ENCODE assay signal across 8 cellular contexts in genomic region chr4:140103676-140104075, GRCh38. TPM values are rescaled to one million over a fixed set of nuclear protein-coding genes. Genes with fewer than 3 reads are reported as not detected.
DNase-seq lines count a peak whose midpoint lies in the region; ATAC-seq and TF ChIP-seq lines count a peak whose summit lies in the region.

No MANE protein-coding gene starts in this region.

- TF ChIP-seq CTCF in hepatocyte (IDR thresholded peaks at IDR 0.05; ENCODE audit: poor library complexity) (no peak), lower leg skin (IDR thresholded peaks at IDR 0.05) (no peak)

- H3K4me3 ChIP-seq in BLaER1, result no peak overlapping the region
- H3K4me3 ChIP-seq in skeletal muscle satellite cell (ENCODE audit: low read length), result no peak overlapping the region
- no peak overlapping the region for H3K4me3 ChIP-seq in hepatocyte
- no peak overlapping the region for H3K4me3 ChIP-seq in lower leg skin (ENCODE audit: low read depth, poor library complexity, severe bottlenecking)

- H3K36me3 ChIP-seq in BLaER1, result no peaks in the 10 kb centered on the region; the same call in 1 of the 2 replicates
- H3K36me3 ChIP-seq in skeletal muscle satellite cell (ENCODE audit: insufficient read depth, low read length), result no peaks in the 10 kb centered on the region
- H3K36me3 ChIP-seq in hepatocyte (replicated peaks; ENCODE audit: insufficient read depth, low read depth), result no peaks in the 10 kb centered on the region

- H3K4me1 Mint-ChIP-seq in activated T-cell treated with anti-CD3 and anti-CD28 coated beads, Interleukin-2, amount 50 U/mL, for 24 hours (ENCODE audit: low read depth), result peaks cover 63% of the 10 kb centered on the region

- peak overlapping the region; percentile 45 for H3K4me2 ChIP-seq in BLaER1
- H3K4me2 ChIP-seq in skeletal muscle satellite cell (ENCODE audit: low read length), result peak overlapping the region; percentile 13
- H3K4me2 ChIP-seq in hepatocyte, result no peak overlapping the region

- DNase-seq in activated T-cell treated with anti-CD3 and anti-CD28 coated beads, Interleukin-2, amount 50 U/mL, for 24 hours, result peak; percentile 47
- DNase-seq in hepatocyte (ENCODE audit: low spot score) (no peak), lower leg skin (ENCODE audit: low spot score in 2 of 2) (no peak), NCI-H187 (lab: John Stamatoyannopoulos, UW) (no peak)

- peaks cover 5% of the 10 kb centered on the region for H3K27me3 Mint-ChIP-seq in activated T-cell treated with anti-CD3 and anti-CD28 coated beads, Interleukin-2, amount 50 U/mL, for 24 hours

- peaks cover 73% of the 10 kb centered on the region for H3K4me1 ChIP-seq in BLaER1
- peaks cover 33% of the 10 kb centered on the region for H3K4me1 ChIP-seq in skeletal muscle satellite cell (ENCODE audit: control insufficient read depth, insufficient read depth, low read length)
- peaks cover 17% of the 10 kb centered on the region for H3K4me1 ChIP-seq in hepatocyte (ENCODE audit: insufficient read depth)

- peak overlapping the region; percentile 90 for H3K27ac ChIP-seq in BLaER1
- H3K27ac ChIP-seq in hepatocyte, result no peak overlapping the region

- TF ChIP-seq POLR2A in lower leg skin (IDR thresholded peaks at IDR 0.05), result no peak

- H3K79me2 ChIP-seq in hepatocyte, result peaks cover 71% of the 10 kb centered on the region

- intact Hi-C loops in lower leg skin (cut with DNase I; ENCODE audit: low total_unique reads), result no loop called here

- H3K9me2 ChIP-seq in hepatocyte (replicated peaks; ENCODE audit: insufficient read depth), result no peaks in the 10 kb centered on the region

- H3K9ac ChIP-seq in BLaER1 (no peak overlapping the region), skeletal muscle satellite cell (ENCODE audit: low read depth, low read length) (peak overlapping the region; percentile 41)

- no peaks in the 10 kb centered on the region for H3K36me3 Mint-ChIP-seq in activated T-cell treated with anti-CD3 and anti-CD28 coated beads, Interleukin-2, amount 50 U/mL, for 24 hours (ENCODE audit: low read depth)

- H3K9me3 ChIP-seq in BLaER1 (peaks cover 8% of the 10 kb centered on the region; the same call in 1 of the 2 replicates), skeletal muscle satellite cell (replicated peaks; ENCODE audit: low read length) (no peaks in the 10 kb centered on the region), hepatocyte (ENCODE audit: low read depth) (no peaks in the 10 kb centered on the region)

- H3K27me3 ChIP-seq in BLaER1 (no peaks in the 10 kb centered on the region), skeletal muscle satellite cell (ENCODE audit: control insufficient read depth, insufficient read depth, low read length) (no peaks in the 10 kb centered on the region), hepatocyte (no peaks in the 10 kb centered on the region)

- H3K4me3 Mint-ChIP-seq in activated T-cell treated with anti-CD3 and anti-CD28 coated beads, Interleukin-2, amount 50 U/mL, for 24 hours, result no peak overlapping the region

- ATAC-seq in GM19468 (IDR thresholded peaks at IDR 0.05; ENCODE audit: extremely low read depth, unreplicated experiment) (peak; percentile 33), HG03558 (IDR thresholded peaks at IDR 0.05; ENCODE audit: extremely low read depth, unreplicated experiment) (peak; percentile 84)

- 95% methylated on average over 3 of the region's 3 CpGs for whole genome bisulfite sequencing in hepatocyte (ENCODE audit: low lambda C conversion rate, missing lambda C conversion rate)
- 62 to 63% methylated on average over 3 of the region's 3 CpGs for WGBS in lower leg skin, 2 donors

- peak overlapping the region; percentile 86 for H3K27ac Mint-ChIP-seq in activated T-cell treated with anti-CD3 and anti-CD28 coated beads, Interleukin-2, amount 50 U/mL, for 24 hours

- peaks cover 4% of the 10 kb centered on the region for H3K9me3 Mint-ChIP-seq in activated T-cell treated with anti-CD3 and anti-CD28 coated beads, Interleukin-2, amount 50 U/mL, for 24 hours

- H4K20me1 ChIP-seq in BLaER1, result no peaks in the 10 kb centered on the region
- no peaks in the 10 kb centered on the region for H4K20me1 ChIP-seq in hepatocyte (ENCODE audit: insufficient read depth, poor library complexity, severe bottlenecking)

- no peak overlapping the region for H2AFZ ChIP-seq in hepatocyte

RNA-seq across cellular contexts. Expression of gene MAML3, which starts 50.3 kb away (rescaled TPM):
- total RNA-seq in skeletal muscle satellite cell (2012; rRNA removed), result 0.51 and 1.3 TPM in 2 replicates
- total RNA-seq in hepatocyte (8.7 and 11.2 TPM in 2 replicates), lower leg skin (10 to 100 TPM; 21.2 to 28.4 (median 22.1) TPM)
- 4.1 TPM in 2 replicates for polyA plus RNA-seq in hepatocyte
